Comparison of ENCODE assay signal across 10 cellular contexts in genomic region chr4:86959588-86960500, GRCh38. TPM values are rescaled to one million over a fixed set of nuclear protein-coding genes. Genes with fewer than 3 reads are reported as not detected.
DNase-seq lines count a peak whose midpoint lies in the region; ATAC-seq and TF ChIP-seq lines count a peak whose summit lies in the region.
"Had no signal": no experiment of that assay in that cellular context is flagged by ENCODE, and none has a peak within 500 bp of the region (broad histone marks: within the 10 kb centered on the region; RNA-seq: fewer than 3 reads in every experiment).

No MANE protein-coding gene starts in this region.

- H3K4me1 Mint-ChIP-seq in Caco-2 (ENCODE audit: low read depth, unreplicated experiment) = peaks cover 14% of the 10 kb centered on the region
- H3K4me1 Mint-ChIP-seq in dendritic cell treated with granulocyte-macrophage colony-stimulating factor and Interleukin-4, amounts not matched to agents 40 ng/mL and 50 ng/mL, for 4 days (ENCODE audit: low read depth) = peaks cover 56% of the 10 kb centered on the region

- no peaks in the 10 kb centered on the region for H3K9me3 Mint-ChIP-seq in Caco-2 (ENCODE audit: unreplicated experiment)
- H3K9me3 Mint-ChIP-seq in dendritic cell treated with granulocyte-macrophage colony-stimulating factor and Interleukin-4, amounts not matched to agents 40 ng/mL and 50 ng/mL, for 4 days = no peaks in the 10 kb centered on the region
- H3K9me3 Mint-ChIP-seq: T-helper 2 cell treated with Interferon-gamma antibody and Interleukin-4, amounts not matched to agents 5 μg/mL and 100 μg/mL, for 36 hours had no signal

- DNase-seq in Caco-2 (no peak), epidermal melanocyte (ENCODE audit: insufficient read length, low spot score) (no peak)
- DNase-seq: COR-L47 had no signal

- POLR2A ChIA-PET in Caco-2 (lab: Charles Lee) = no interaction called here

- BruUV-seq in Caco-2 (replicated peaks; lab: Mats Ljungman, UMichigan) = no TSS peak

- no peaks in the 10 kb centered on the region for H3K9me3 ChIP-seq in Caco-2
- H3K9me3 ChIP-seq in HUES6 (ENCODE audit: control insufficient read depth, insufficient read depth, low read depth, low read length) = no peaks in the 10 kb centered on the region
- no peaks in the 10 kb centered on the region for H3K9me3 ChIP-seq in mucosa of stomach (ENCODE audit: control insufficient read depth, low read length)

- H3K4me3 Mint-ChIP-seq in Caco-2 (ENCODE audit: unreplicated experiment) = no peak overlapping the region
- H3K4me3 Mint-ChIP-seq in dendritic cell treated with granulocyte-macrophage colony-stimulating factor and Interleukin-4, amounts not matched to agents 40 ng/mL and 50 ng/mL, for 4 days = no peak overlapping the region

- CTCF ChIA-PET in Caco-2 (lab: Charles Lee) = interaction anchor here (0.9 to 2.3 kb wide), 2 partner anchors 25 to 878 kb away, joined by 7 to 9 read pairs; partner anchors contain the start of gene AFF1

- no peak for TF ChIP-seq CTCF in Caco-2 (IDR thresholded peaks at IDR 0.05; ENCODE audit: insufficient read depth in 1 of 2, low read depth in 1 of 2, low read length in 1 of 2, severe bottlenecking in 1 of 2, unreplicated experiment in 1 of 2)

- intact Hi-C loops in Caco-2 (cut with micrococcal nuclease; ENCODE audit: unreplicated experiment) = loop anchor here (2.0 kb wide), 1 partner anchor 13 kb away; no protein-coding TSS in a partner anchor
- intact Hi-C loops in dendritic cell treated with granulocyte-macrophage colony-stimulating factor and Interleukin-4, amounts not matched to agents 40 ng/mL and 50 ng/mL, for 4 days (cut with micrococcal nuclease) = no loop called here

- no peaks in the 10 kb centered on the region for H3K27me3 ChIP-seq in Caco-2 (replicated peaks; ENCODE audit: control insufficient read depth, insufficient read depth, low read length)
- no peaks in the 10 kb centered on the region for H3K27me3 ChIP-seq in HUES6 (ENCODE audit: control insufficient read depth, insufficient read depth, low read length)
- no peaks in the 10 kb centered on the region for H3K27me3 ChIP-seq in mucosa of stomach (ENCODE audit: control insufficient read depth, insufficient read depth, low read length)

- peak overlapping the region; percentile 94 for H3K27ac ChIP-seq in HUES6 (ENCODE audit: low read depth, low read length)

- peaks cover 24% of the 10 kb centered on the region for H3K4me1 ChIP-seq in Caco-2
- H3K4me1 ChIP-seq in HUES6 (ENCODE audit: control insufficient read depth, insufficient read depth, low read length) = peaks cover 67% of the 10 kb centered on the region
- peaks cover 25% of the 10 kb centered on the region for H3K4me1 ChIP-seq in mucosa of stomach (ENCODE audit: control insufficient read depth, insufficient read depth, low read length)

- ATAC-seq in GM18909 (IDR thresholded peaks at IDR 0.05; ENCODE audit: poor library complexity, unreplicated experiment) = no peak
- no peak for ATAC-seq in HG03460 (IDR thresholded peaks at IDR 0.05; ENCODE audit: unreplicated experiment)
- no peak for ATAC-seq in GM21390 (IDR thresholded peaks at IDR 0.05; ENCODE audit: unreplicated experiment)

- no peaks in the 10 kb centered on the region for H3K36me3 Mint-ChIP-seq in Caco-2 (ENCODE audit: insufficient read depth, unreplicated experiment)
- peaks cover 31% of the 10 kb centered on the region for H3K36me3 Mint-ChIP-seq in dendritic cell treated with granulocyte-macrophage colony-stimulating factor and Interleukin-4, amounts not matched to agents 40 ng/mL and 50 ng/mL, for 4 days (ENCODE audit: low read depth)

- H3K4me3 ChIP-seq in Caco-2 (ENCODE audit: low read depth, low read length) (no peak overlapping the region), HUES6 (ENCODE audit: low read depth, low read length) (peak overlapping the region; percentile 42), mucosa of stomach (ENCODE audit: low read length) (no peak overlapping the region)

- H3K27ac Mint-ChIP-seq in Caco-2 (ENCODE audit: unreplicated experiment) = peak overlapping the region; percentile 64
- peak overlapping the region; percentile 85 for H3K27ac Mint-ChIP-seq in dendritic cell treated with granulocyte-macrophage colony-stimulating factor and Interleukin-4, amounts not matched to agents 40 ng/mL and 50 ng/mL, for 4 days

- no peaks in the 10 kb centered on the region for H3K27me3 Mint-ChIP-seq in Caco-2 (ENCODE audit: insufficient read depth, unreplicated experiment)
- no peaks in the 10 kb centered on the region for H3K27me3 Mint-ChIP-seq in dendritic cell treated with granulocyte-macrophage colony-stimulating factor and Interleukin-4, amounts not matched to agents 40 ng/mL and 50 ng/mL, for 4 days

- H3K9ac ChIP-seq in HUES6 (ENCODE audit: low read length) (peak overlapping the region; percentile 84), mucosa of stomach (ENCODE audit: low read length) (peak overlapping the region; percentile 47)

- H3K36me3 ChIP-seq in Caco-2 (ENCODE audit: control insufficient read depth, insufficient read depth, low read length) (no peaks in the 10 kb centered on the region), HUES6 (ENCODE audit: control insufficient read depth, insufficient read depth, low read length) (peaks cover 19% of the 10 kb centered on the region; the same call in 1 of the 2 replicates), mucosa of stomach (ENCODE audit: control insufficient read depth, insufficient read depth, low read length) (no peaks in the 10 kb centered on the region)

RNA-seq across cellular contexts. Expression of gene AFF1, which starts 25.0 kb away (rescaled TPM):
- total RNA-seq in Caco-2 (2022) = 45.2 and 48.3 TPM in 2 replicates
